3 cellular contexts compared by ENCODE assay signal in genomic region chr1:218413179-218413578, GRCh38.
"Had no signal": no experiment of that assay in that cellular context is flagged by ENCODE, and none has a peak within 500 bp of the region (broad histone marks: within the 10 kb centered on the region; RNA-seq: fewer than 3 reads in every experiment).

No MANE protein-coding gene starts in this region.

- H3K4me3 ChIP-seq: GM23338 had no signal

- DNase-seq: H9, HCEC 1CT had no signal

- ATAC-seq: GM23338 had no signal
